In genomic region chr16:27080870-27081269, GRCh38 we compare ENCODE assay signal across 9 cellular contexts. TPM values are rescaled to one million over a fixed set of nuclear protein-coding genes. Genes with fewer than 3 reads are reported as not detected.
DNase-seq lines count a peak whose midpoint lies in the region; ATAC-seq and TF ChIP-seq lines count a peak whose summit lies in the region.
"Had no signal": no experiment of that assay in that cellular context is flagged by ENCODE, and none has a peak within 500 bp of the region (broad histone marks: within the 10 kb centered on the region; RNA-seq: fewer than 3 reads in every experiment).

No MANE protein-coding gene starts in this region.

- TF ChIP-seq CTCF in A673 (conservative IDR thresholded peaks at IDR 0.05; ENCODE audit: low read depth, low read length), result peak; percentile 54
- TF ChIP-seq CTCF in GM12872 (IDR thresholded peaks at IDR 0.05; ENCODE audit: insufficient read depth, low read depth, low read length), result peak; percentile 57
- peak in 4 of 6 experiments; percentile 16 to 54 (median 42) for TF ChIP-seq CTCF in Peyer's patch (IDR thresholded peaks at IDR 0.05)
- TF ChIP-seq CTCF in glutamatergic neuron (IDR thresholded peaks at IDR 0.05; ENCODE audit: partially characterized antibody, unreplicated experiment), result peak; percentile 74

- no peak overlapping the region for H3K27ac Mint-ChIP-seq in glutamatergic neuron (ENCODE audit: unreplicated experiment)
- H3K27ac Mint-ChIP-seq in T-helper 17 cell, result no peak overlapping the region

- no peaks in the 10 kb centered on the region for H3K27me3 Mint-ChIP-seq in glutamatergic neuron (ENCODE audit: unreplicated experiment)
- H3K27me3 Mint-ChIP-seq in T-helper 17 cell, result peaks cover 86% of the 10 kb centered on the region

- intact Hi-C loops in A673 (cut with micrococcal nuclease; ENCODE audit: unreplicated experiment), result no loop called here

- CTCF ChIA-PET in A673 (lab: Charles Lee), result no interaction called here

- no peaks in the 10 kb centered on the region for H3K9me3 ChIP-seq in A673 (ENCODE audit: low read depth, low read length, poor library complexity, severe bottlenecking)
- no peaks in the 10 kb centered on the region for H3K9me3 ChIP-seq in Peyer's patch
- no peaks in the 10 kb centered on the region for H3K9me3 ChIP-seq in T-helper 17 cell (ENCODE audit: control insufficient read depth, low read length, poor library complexity, severe bottlenecking)

- H3K36me3 Mint-ChIP-seq in glutamatergic neuron (ENCODE audit: unreplicated experiment) (peaks cover 6% of the 10 kb centered on the region), T-helper 17 cell (ENCODE audit: low read depth) (peaks cover 9% of the 10 kb centered on the region)

- H3K4me3 ChIP-seq in A673 (ENCODE audit: low read depth, low read length, poor library complexity, severe bottlenecking) (no peak overlapping the region), Peyer's patch (no peak overlapping the region)

- BruUV-seq in A673 (replicated peaks; lab: Mats Ljungman, UMichigan), result no TSS peak

- peaks cover 5% of the 10 kb centered on the region for H3K9me3 Mint-ChIP-seq in glutamatergic neuron (ENCODE audit: unreplicated experiment)

- H3K27ac ChIP-seq in A673 (ENCODE audit: low read depth, low read length, poor library complexity, severe bottlenecking) (no peak overlapping the region), Peyer's patch (no peak overlapping the region)

- TF ChIP-seq POLR2A in Peyer's patch (IDR thresholded peaks at IDR 0.05), result no peak

- H3K36me3 ChIP-seq in A673 (ENCODE audit: insufficient read depth, low read length, poor library complexity, severe bottlenecking) (no peaks in the 10 kb centered on the region), Peyer's patch (no peaks in the 10 kb centered on the region)

- ATAC-seq in HG03565 (IDR thresholded peaks at IDR 0.05; ENCODE audit: unreplicated experiment), result no peak
- no peak for ATAC-seq in T-helper 17 cell

- POLR2A ChIA-PET in A673 (lab: Charles Lee; ENCODE audit: low non-redundant PET), result no interaction called here

- H3K4me1 ChIP-seq in A673 (ENCODE audit: insufficient read depth, low read length, poor library complexity, severe bottlenecking) (no peaks in the 10 kb centered on the region), Peyer's patch (no peaks in the 10 kb centered on the region)

- H3K4me3 Mint-ChIP-seq in glutamatergic neuron (ENCODE audit: unreplicated experiment), result no peak overlapping the region
- H3K4me3 Mint-ChIP-seq in T-helper 17 cell, result no peak overlapping the region

- H3K27me3 ChIP-seq in A673 (replicated peaks; ENCODE audit: insufficient read depth, low read depth, low read length, poor library complexity), result no peaks in the 10 kb centered on the region
- H3K27me3 ChIP-seq in Peyer's patch, result no peaks in the 10 kb centered on the region

- H3K4me1 Mint-ChIP-seq in glutamatergic neuron (ENCODE audit: low read depth, unreplicated experiment) (peaks cover 5% of the 10 kb centered on the region), T-helper 17 cell (peaks cover 2% of the 10 kb centered on the region)

- DNase-seq in A673 (ENCODE audit: low spot score) (peak; percentile 17), Peyer's patch (peak in 1 of 3 donors; percentile 19), glutamatergic neuron (no peak), T-helper 17 cell (no peak), putamen (ENCODE audit: low spot score) (no peak), NCI-H1694 (lab: John Stamatoyannopoulos, UW) (no peak)

RNA-seq across cellular contexts. Expression of gene C16orf82, which starts 14.1 kb away (rescaled TPM):
- total RNA-seq in A673 (2021) (not detected in 2 replicates), Peyer's patch (not detected), glutamatergic neuron (ENCODE audit: unreplicated experiment) (not detected), T-helper 17 cell (not detected)
- total RNA-seq: T-helper 1 cell treated with Interleukin-12 subunit alpha and Interleukin-12 subunit beta and Interleukin-4 antibody, amounts not matched to agents 30 ng/mL and 1 ng/mL, for 36 hours had no signal
